8 cellular contexts compared by ENCODE assay signal in the genomic region with DNA sequence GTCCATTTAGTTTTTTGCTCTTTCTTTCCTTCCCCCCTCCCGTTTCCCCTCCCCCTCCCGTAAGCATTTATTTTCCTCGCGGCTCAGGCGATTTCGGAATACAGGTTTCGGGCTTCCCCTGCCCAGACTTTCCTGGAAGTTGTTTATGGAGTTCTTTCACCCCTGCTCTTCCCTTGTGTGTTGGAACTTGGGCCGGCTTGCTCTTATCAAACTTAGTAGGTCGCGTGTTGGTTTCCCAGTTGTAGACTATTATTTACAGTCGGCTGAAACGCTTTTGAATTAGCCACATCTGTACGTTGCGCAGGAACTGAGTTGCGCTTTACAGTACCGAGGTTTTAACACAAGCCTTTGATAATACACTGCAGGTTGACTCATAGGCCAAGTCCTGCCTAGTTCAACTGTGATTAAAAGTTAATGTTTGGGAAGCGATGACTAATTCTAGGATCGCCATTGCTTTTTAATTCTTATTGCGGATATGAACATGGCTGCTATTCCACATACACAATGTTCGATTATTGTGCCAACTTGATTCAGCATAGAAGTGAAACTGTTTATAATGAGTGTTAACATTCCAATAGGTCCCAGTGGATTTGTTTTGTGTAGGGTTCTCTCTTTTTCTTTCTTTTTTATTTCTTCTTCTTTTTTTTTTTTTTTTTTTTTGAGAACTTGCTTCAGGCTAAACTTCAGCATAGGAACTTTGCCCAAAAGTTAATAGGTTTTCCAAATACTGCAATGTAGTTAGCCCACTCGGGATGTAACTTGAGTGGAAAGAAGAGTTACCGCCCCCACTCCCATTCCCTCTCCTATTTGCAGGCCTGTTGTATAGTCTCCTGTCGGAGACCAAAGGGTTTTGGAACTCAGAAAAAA. TPM values are rescaled to one million over a fixed set of nuclear protein-coding genes. Genes with fewer than 3 reads are reported as not detected.
DNase-seq lines count a peak whose midpoint lies in the region; ATAC-seq and TF ChIP-seq lines count a peak whose summit lies in the region.

No MANE protein-coding gene starts in this region.

- H3K27ac ChIP-seq in right cardiac atrium (ENCODE audit: low read length): peak overlapping the region; percentile 99

- H3K4me3 ChIP-seq in LNCaP clone FGC (ENCODE audit: low read depth, low read length) (peak overlapping the region; percentile 83), right cardiac atrium (ENCODE audit: low read length) (peak overlapping the region; percentile 99)

- no peaks in the 10 kb centered on the region for H3K27me3 ChIP-seq in right cardiac atrium (ENCODE audit: control insufficient read depth, insufficient read depth)

- intact Hi-C loops in right cardiac atrium (cut with DNase I): loop anchor here in 2 of 4 donors (10.0 kb wide), 4 partner anchors 53 to 153 kb away; no protein-coding TSS in a partner anchor

- H3K4me1 ChIP-seq in right cardiac atrium (ENCODE audit: control insufficient read depth, insufficient read depth, low read length): no peaks in the 10 kb centered on the region

- TF ChIP-seq CTCF in LNCaP clone FGC (IDR thresholded peaks at IDR 0.05; ENCODE audit: control insufficient read depth, extremely low read depth, insufficient read depth): no peak

- WGBS in right cardiac atrium: 2% methylated on average over 23 of the region's 23 CpGs

- peak; percentile 28 to 72 for ATAC-seq in right cardiac atrium
- ATAC-seq in HG02884 (IDR thresholded peaks at IDR 0.05; ENCODE audit: unreplicated experiment): no peak

- no peaks in the 10 kb centered on the region for H3K9me3 ChIP-seq in right cardiac atrium (ENCODE audit: control insufficient read depth, low read length)

- DNase-seq in CD1c-positive myeloid dendritic cell (ENCODE audit: extremely low spot score) (peak; percentile 24), LNCaP clone FGC (ENCODE audit: low read depth) (no peak), amniotic stem cell (lab: John Stamatoyannopoulos, UW) (peak; percentile 49), right cardiac atrium (peak in 2 of 3 donors; percentile 31 to 49), retina (peak; percentile 28), NCI-H2227 treated with DMSO at 0.1 percent for 48 hours (lab: John Stamatoyannopoulos, UW) (no peak)
- no peak for DNase-seq in activated CD4-positive, CD25-positive, alpha-beta regulatory T cell treated with anti-CD3 and anti-CD28 coated beads, Interleukin-2, amount 50 U/mL, for 72 hours

RNA-seq across cellular contexts. Expression of a gene that starts 1.8 kb away (rescaled TPM):
- total RNA-seq in right cardiac atrium: 100 to 1,000 TPM in 3 of 4 donors, 10 to 100 TPM in 1; 97.4 to 112 (median 106) TPM
- 32.0 TPM for polyA plus RNA-seq in right cardiac atrium

Comparison
In these comparisons a context has a peak if more than half of its experiments do, and no peak if none do; other contexts are left out.
1. DNase-seq: peak in CD1c-positive myeloid dendritic cell (single experiment), amniotic stem cell (single experiment), right cardiac atrium (2 of 3) and retina (single experiment); none in LNCaP clone FGC (single experiment), NCI-H2227 treated with DMSO at 0.1 percent for 48 hours (single experiment) and activated CD4-positive, CD25-positive, alpha-beta regulatory T cell treated with anti-CD3 and anti-CD28 coated beads, Interleukin-2, amount 50 U/mL, for 72 hours (single experiment).